In the genomic region with DNA sequence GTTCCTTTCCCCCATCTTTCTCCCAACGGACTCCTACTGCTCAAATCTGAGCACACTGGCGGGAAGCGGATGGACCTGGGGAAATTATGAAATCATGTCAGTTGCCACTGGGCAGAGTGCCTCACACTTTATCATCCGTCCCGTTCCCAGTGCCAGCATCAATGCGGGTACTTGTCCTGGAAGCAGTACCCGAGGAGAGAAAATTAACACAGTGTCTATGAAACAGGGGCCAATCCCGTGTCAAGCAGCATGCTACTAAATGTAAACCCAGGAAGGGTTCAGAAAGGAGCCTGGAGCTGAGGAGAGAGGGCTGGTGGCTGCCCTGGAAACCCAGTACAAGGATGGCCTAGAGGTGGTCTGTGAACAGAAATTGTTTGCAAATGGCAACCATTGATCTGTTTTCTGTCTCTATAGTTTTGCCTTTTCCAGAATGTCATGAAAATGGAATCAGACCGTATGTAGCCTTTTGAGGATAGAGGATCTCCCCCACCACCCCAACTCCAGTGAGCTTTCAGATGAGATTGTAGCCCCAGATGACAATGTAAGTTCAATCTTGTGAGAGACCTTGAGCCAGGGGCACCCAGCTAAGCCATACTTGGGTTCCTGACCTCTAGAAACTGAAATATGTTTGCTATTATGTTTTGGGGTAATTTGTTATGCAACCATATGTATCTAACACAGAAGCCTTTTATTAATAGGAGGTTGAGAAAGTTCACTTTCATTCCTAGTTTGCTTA, we compare ENCODE assay signal across 8 cellular contexts. TPM values are rescaled to one million over a fixed set of nuclear protein-coding genes. Genes with fewer than 3 reads are reported as not detected.
A peak's percentile ranks its signal among the peaks of the same experiment; 100 is the strongest.
DNase-seq lines count a peak whose midpoint lies in the region; ATAC-seq, FAIRE-seq and TF ChIP-seq lines count a peak whose summit lies in the region.

No MANE protein-coding gene starts in this region.

- peak overlapping the region; percentile 71 for H3K4me3 Mint-ChIP-seq in WTC11

- H3K27me3 ChIP-seq in HAP-1 (ENCODE audit: low read depth) (no peaks in the 10 kb centered on the region), gastroesophageal sphincter (no peaks in the 10 kb centered on the region), trophoblast cell (ENCODE audit: insufficient read depth, low read length) (no peaks in the 10 kb centered on the region)

- H3K36me3 ChIP-seq in HAP-1 (replicated peaks) (no peaks in the 10 kb centered on the region), gastroesophageal sphincter (no peaks in the 10 kb centered on the region), trophoblast cell (ENCODE audit: control insufficient read depth in 1 of 2, insufficient read depth in 2 of 2, low read length in 2 of 2) (no peaks in the 10 kb centered on the region)

- peak; percentile 39 to 48 for DNase-seq in A549 (ENCODE audit: low read depth in 1 of 2, low spot score in 1 of 2)
- peak; percentile 24 to 34 for DNase-seq in HAP-1 (ENCODE audit: low spot score in 2 of 2)
- DNase-seq in WTC11 (ENCODE audit: low spot score) = no peak
- peak in 1 of 2 donors; percentile 11 for DNase-seq in trophoblast cell
- DNase-seq in NCI-H2029 treated with DMSO at 0.1 percent for 48 hours (lab: John Stamatoyannopoulos, UW) = no peak
- no peak for DNase-seq in DMS153 (lab: John Stamatoyannopoulos, UW)

- TF ChIP-seq POLR2A in A549 (IDR thresholded peaks at IDR 0.05; ENCODE audit: low read length) (no peak), gastroesophageal sphincter (IDR thresholded peaks at IDR 0.05) (no peak)

- H3K14ac ChIP-seq in trophoblast cell (ENCODE audit: low read length) = no peak overlapping the region

- no peak overlapping the region for H2AFZ ChIP-seq in trophoblast cell (ENCODE audit: insufficient read depth, low read length, poor library complexity)

- H3K4me3 ChIP-seq in A549 = peak overlapping the region; percentile 60
- H3K4me3 ChIP-seq in HAP-1 = peak overlapping the region; percentile 38
- H3K4me3 ChIP-seq in gastroesophageal sphincter = peak overlapping the region; percentile 72 to 81
- H3K4me3 ChIP-seq in trophoblast cell (ENCODE audit: low read depth, low read length) = no peak overlapping the region

- no peaks in the 10 kb centered on the region for H3K36me3 Mint-ChIP-seq in WTC11

- no peak overlapping the region for H4K91ac ChIP-seq in trophoblast cell (ENCODE audit: low read depth, low read length)

- no peaks in the 10 kb centered on the region for H3K9me3 ChIP-seq in A549
- H3K9me3 ChIP-seq in HAP-1 = no peaks in the 10 kb centered on the region
- no peaks in the 10 kb centered on the region for H3K9me3 ChIP-seq in gastroesophageal sphincter
- H3K9me3 ChIP-seq in trophoblast cell (ENCODE audit: insufficient read depth, low read depth, low read length) = no peaks in the 10 kb centered on the region

- no peak overlapping the region for H4K12ac ChIP-seq in trophoblast cell (ENCODE audit: low read depth, low read length)

- no peak overlapping the region for H2BK12ac ChIP-seq in trophoblast cell (ENCODE audit: low read length)

- no peak overlapping the region for H3K9ac ChIP-seq in trophoblast cell (ENCODE audit: low read length)

- ATAC-seq in A549 (peak; percentile 56 to 62), WTC11 (no peak), gastroesophageal sphincter (peak; percentile 11)
- ATAC-seq in activated CD4-positive, CD25-positive, alpha-beta regulatory T cell treated with anti-CD3 and anti-CD28 coated beads, Interleukin-2, amount 50 U/mL, for 24 hours = no peak

- H3K18ac ChIP-seq in trophoblast cell (ENCODE audit: low read length) = no peak overlapping the region

- no peak overlapping the region for H2BK5ac ChIP-seq in trophoblast cell (ENCODE audit: low read depth, low read length, poor library complexity)

- TF ChIP-seq CTCF in A549 (IDR thresholded peaks at IDR 0.05) (no peak), WTC11 (IDR thresholded peaks at IDR 0.05) (no peak), gastroesophageal sphincter (IDR thresholded peaks at IDR 0.05) (no peak)

- H3K4me1 ChIP-seq in A549 = peaks cover 10% of the 10 kb centered on the region
- H3K4me1 ChIP-seq in HAP-1 = peaks cover 20% of the 10 kb centered on the region
- peaks cover 0 to 33% (median 4%) of the 10 kb centered on the region in 3 donors for H3K4me1 ChIP-seq in gastroesophageal sphincter
- peaks cover 0 to 6% of the 10 kb centered on the region in 2 experiments for H3K4me1 ChIP-seq in trophoblast cell (ENCODE audit: control insufficient read depth in 1 of 2, insufficient read depth in 2 of 2, low read length in 2 of 2)

- no peak overlapping the region for H4K8ac ChIP-seq in trophoblast cell (ENCODE audit: low read depth, low read length)

- no peak for TF ChIP-seq RAD21 in A549 (conservative IDR thresholded peaks at IDR 0.05 in 1 of 2, IDR thresholded peaks at IDR 0.05 in 1 of 2)

- H3K4me1 Mint-ChIP-seq in WTC11 = peaks cover 26% of the 10 kb centered on the region

- H3K9me3 Mint-ChIP-seq in WTC11 = no peaks in the 10 kb centered on the region

- peaks cover 32% of the 10 kb centered on the region for H3K27me3 Mint-ChIP-seq in WTC11 (ENCODE audit: low read depth)

- H3K27ac Mint-ChIP-seq in WTC11 = no peak overlapping the region

- peak overlapping the region; percentile 62 for H3K23ac ChIP-seq in trophoblast cell (ENCODE audit: low read length)

- CTCF ChIA-PET in A549 (lab: Yijun Ruan, JAX) = interaction anchor here (0.6 to 1.6 kb wide), 7 partner anchors 77 to 380 kb away, joined by 3 to 9 read pairs (median 3); a partner anchor contains a TSS
- CTCF ChIA-PET in WTC11 (lab: Charles Lee) = interaction anchor here (1.0 to 2.0 kb wide), 2 partner anchors 13 to 80 kb away, joined by 4 to 7 read pairs; no protein-coding TSS in a partner anchor

- H2BK120ac ChIP-seq in trophoblast cell (ENCODE audit: insufficient read depth, low read length, poor library complexity) = no peak overlapping the region

- H3K4me2 ChIP-seq in A549 (peak overlapping the region; percentile 85), trophoblast cell (ENCODE audit: low read length) (peak overlapping the region; percentile 96)

- H3K4ac ChIP-seq in trophoblast cell (ENCODE audit: low read depth, low read length) = no peak overlapping the region

- no peak for FAIRE-seq in A549 (lab: Jason Lieb, UNC)

- in situ Hi-C loops in HAP-1 (cut with MboI; ENCODE audit: low sequenced_read_pairs) = no loop called here

- POLR2A ChIA-PET in A549 (lab: Yijun Ruan, JAX) = interaction anchor here (1.6 kb wide), 1 partner anchor 77 kb away, joined by 3 read pairs; no protein-coding TSS in a partner anchor
- POLR2A ChIA-PET in WTC11 (lab: Charles Lee) = no interaction called here

- H2AK5ac ChIP-seq in trophoblast cell (ENCODE audit: low read length) = no peak overlapping the region

- WGBS in A549 (ENCODE audit: missing lambda C conversion rate) = 23% methylated on average over 9 of the region's 9 CpGs
- 15 to 21% methylated on average over 4 to 7 of the region's 9 CpGs for WGBS in gastroesophageal sphincter (ENCODE audit: low coverage in 1 of 2), 2 donors
- WGBS in trophoblast cell (ENCODE audit: extremely low coverage, insufficient coverage, insufficient read length) = no CpG with 5 or more reads among the region's 9 CpGs

- H3K27ac ChIP-seq in A549 (peak overlapping the region; percentile 81 to 94), gastroesophageal sphincter (peak overlapping the region in 3 of 4 donors; percentile 85 to 87 (median 85)), trophoblast cell (ENCODE audit: low read depth, low read length) (no peak overlapping the region)

- no peaks in the 10 kb centered on the region for H3K79me2 ChIP-seq in trophoblast cell (ENCODE audit: control insufficient read depth, insufficient read depth, low read length, poor library complexity)

- TF ChIP-seq EP300 in A549 (IDR thresholded peaks at IDR 0.05) (no peak), gastroesophageal sphincter (IDR thresholded peaks at IDR 0.05) (no peak)

- no peaks in the 10 kb centered on the region for H3K79me1 ChIP-seq in trophoblast cell (ENCODE audit: low read length)

TF ChIP-seq in A549, 52 proteins besides CTCF, POLR2A, EP300 and RAD21:
- peak; percentile 36 to 70; a peak in 2 of 4 replicates for TF ChIP-seq CEBPB (IDR thresholded peaks at IDR 0.05)
- TF ChIP-seq HOXB5 (CRISPR knock-in tag; IDR thresholded peaks at IDR 0.05) = no peak

TF ChIP-seq in WTC11, 78 proteins besides CTCF, POLR2A, EP300 and RAD21:
- TF ChIP-seq, protein P1, sequence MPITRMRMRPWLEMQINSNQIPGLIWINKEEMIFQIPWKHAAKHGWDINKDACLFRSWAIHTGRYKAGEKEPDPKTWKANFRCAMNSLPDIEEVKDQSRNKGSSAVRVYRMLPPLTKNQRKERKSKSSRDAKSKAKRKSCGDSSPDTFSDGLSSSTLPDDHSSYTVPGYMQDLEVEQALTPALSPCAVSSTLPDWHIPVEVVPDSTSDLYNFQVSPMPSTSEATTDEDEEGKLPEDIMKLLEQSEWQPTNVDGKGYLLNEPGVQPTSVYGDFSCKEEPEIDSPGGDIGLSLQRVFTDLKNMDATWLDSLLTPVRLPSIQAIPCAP (CRISPR knock-in tag; IDR thresholded peaks at IDR 0.05) = no peak

RNA-seq across cellular contexts. Expression of a gene that starts 0.9 kb away (rescaled TPM):
- 5.5 and 10.2 TPM in 2 replicates for polyA plus RNA-seq in A549 (2011; rRNA removed)
- polyA plus RNA-seq in A549 (2012; cell fraction: cytosol; rRNA removed) = 1.4 and 1.9 TPM in 2 replicates
- 0.56 and 0.93 TPM in 2 replicates for polyA plus RNA-seq in A549 (2012; cell fraction: nucleus; rRNA removed)
- polyA plus RNA-seq in A549 (2017; fragmentation: RNase III; extraction: RNeasy Plus Mini Kit Qiagen cat#74134 plus additional on column Dnase treatment) = 4.5 to 11.0 TPM (median 7.9 TPM) in 3 replicates
- 9.4 and 13.2 TPM in 2 replicates for polyA minus RNA-seq in A549 (2011; rRNA and poly(A)+ RNA removed)
- 2.0 to 3.6 TPM (median 2.0 TPM) in 3 replicates for total RNA-seq in WTC11 (2021)
- 10 to 100 TPM in 1 of 4 donors, 1 to 10 TPM in 3; 4.2 to 10.3 (median 6.2) TPM for total RNA-seq in gastroesophageal sphincter
- 0.22 and 1.1 TPM in 2 replicates for polyA plus RNA-seq in trophoblast cell (2013)

Comparison
In these comparisons a context has a peak if more than half of its experiments do, and no peak if none do; other contexts are left out.
1. ATAC-seq: peak in A549 (2 of 2) and gastroesophageal sphincter (single experiment); none in WTC11 (single experiment) and activated CD4-positive, CD25-positive, alpha-beta regulatory T cell treated with anti-CD3 and anti-CD28 coated beads, Interleukin-2, amount 50 U/mL, for 24 hours (0 of 2).
2. DNase-seq: peak in A549 (2 of 2) and HAP-1 (2 of 2); none in WTC11 (single experiment), NCI-H2029 treated with DMSO at 0.1 percent for 48 hours (single experiment) and DMS153 (single experiment).